8 cellular contexts compared by ENCODE assay signal in genomic region chr12:16349132-16349463, GRCh38. TPM values are rescaled to one million over a fixed set of nuclear protein-coding genes. Genes with fewer than 3 reads are reported as not detected.
DNase-seq lines count a peak whose midpoint lies in the region; ATAC-seq, FAIRE-seq and TF ChIP-seq lines count a peak whose summit lies in the region.

No MANE protein-coding gene starts in this region.

- no peak overlapping the region for H3K4me3 Mint-ChIP-seq in immature natural killer cell

- H3K27ac ChIP-seq in GM12878 (ENCODE audit: control insufficient read depth, insufficient read depth) (no peak overlapping the region), tibial artery (no peak overlapping the region)

- in situ Hi-C loops in GM12878 (cut with MboI), result no loop called here

- POLR2A ChIA-PET in GM12878 (lab: Charles Lee), result interaction anchor here (0.7 kb wide), 1 partner anchor 101 kb away, joined by 3 read pairs; no protein-coding TSS in a partner anchor

- 0% methylated on average over 3 of the region's 3 CpGs for WGBS in GM12878 (ENCODE audit: insufficient coverage, insufficient replicate concordance, low lambda C conversion rate, missing lambda C conversion rate)

- no peaks in the 10 kb centered on the region for H3K4me1 ChIP-seq in GM12878 (ENCODE audit: control insufficient read depth, insufficient read depth, low read length)
- peaks cover 0 to 7% (median 0%) of the 10 kb centered on the region in 4 donors for H3K4me1 ChIP-seq in tibial artery

- no peak for TF ChIP-seq RAD21 in GM12878 (IDR thresholded peaks at IDR 0.05; ENCODE audit: insufficient read depth, low read depth, low read length)

- no peak for TF ChIP-seq CTCF in GM12878 (IDR thresholded peaks at IDR 0.05 in 2 of 3, conservative IDR thresholded peaks at IDR 0.05 in 1 of 3; ENCODE audit: control insufficient read depth in 2 of 3, extremely low read depth in 1 of 3, insufficient read depth in 1 of 3, low read depth in 3 of 3, low read length in 3 of 3)
- no peak for TF ChIP-seq CTCF in tibial artery (IDR thresholded peaks at IDR 0.05)

- H3K27me3 Mint-ChIP-seq in immature natural killer cell (ENCODE audit: low read depth in 3 of 3), result peaks cover 0 to 5% (median 3%) of the 10 kb centered on the region in 3 donors

- intact Hi-C loops in GM12878 (cut with micrococcal nuclease; ENCODE audit: unreplicated experiment), result no loop called here
- intact Hi-C loops in tibial artery (cut with DNase I; ENCODE audit: low total_unique reads), result no loop called here

- peaks cover 0 to 5% of the 10 kb centered on the region in 2 donors for H3K4me1 Mint-ChIP-seq in immature natural killer cell

- no peak for TF ChIP-seq POLR2A in GM12878 (IDR thresholded peaks at IDR 0.05; ENCODE audit: low read depth, low read length)

- H3K4me2 ChIP-seq in GM12878 (ENCODE audit: control insufficient read depth, insufficient read depth), result no peak overlapping the region

- no peak overlapping the region for H3K27ac Mint-ChIP-seq in immature natural killer cell

- RAD21 ChIA-PET in GM12878 (lab: Charles Lee; ENCODE audit: unreplicated experiment), result interaction anchor here (0.7 to 1.4 kb wide), 2 partner anchors 23 to 1102 kb away, joined by 3 read pairs; no protein-coding TSS in a partner anchor

- ATAC-seq in HG03159 (IDR thresholded peaks at IDR 0.05; ENCODE audit: unreplicated experiment), result peak; percentile 22
- ATAC-seq in GM12878, result peak; percentile 39

- H3K9me3 ChIP-seq in GM12878 (replicated peaks; ENCODE audit: control insufficient read depth, insufficient read depth, low read length) (no peaks in the 10 kb centered on the region), tibial artery (no peaks in the 10 kb centered on the region)

- no TSS peak for BruUV-seq in GM12878 (replicated peaks; lab: Mats Ljungman, UMichigan)

- no peaks in the 10 kb centered on the region for H3K36me3 Mint-ChIP-seq in immature natural killer cell

- H3K27me3 ChIP-seq in GM12878 (replicated peaks in 1 of 2; ENCODE audit: control insufficient read depth in 2 of 2, insufficient read depth in 2 of 2, low read length in 1 of 2), result no peaks in the 10 kb centered on the region
- H3K27me3 ChIP-seq in tibial artery, result peaks cover 0 to 3% of the 10 kb centered on the region in 2 donors

- H2AFZ ChIP-seq in GM12878 (ENCODE audit: control insufficient read depth, low read depth, low read length), result 0 out of 2 replicates have a peak overlapping the region, but pooled peaks have one; percentile 17

- H3K9me3 Mint-ChIP-seq in immature natural killer cell, result peaks cover 4 to 15% (median 7%) of the 10 kb centered on the region in 6 donors

- no peak overlapping the region for H3K4me3 ChIP-seq in GM12878
- no peak overlapping the region for H3K4me3 ChIP-seq in tibial artery

- peak; percentile 88 for DNase-seq in EL
- DNase-seq in GM12878 (ENCODE audit: low read depth, low spot score), result no peak
- peak; percentile 97 for DNase-seq in iris pigment epithelial cell (ENCODE audit: low read depth)
- peak; percentile 82 to 83 for DNase-seq in tibial artery
- DNase-seq in superior temporal gyrus (ENCODE audit: extremely low spot score), result no peak
- no peak for DNase-seq in T-helper 2 cell
- DNase-seq in immature natural killer cell, result no peak

- no peak overlapping the region for H3K9ac ChIP-seq in GM12878 (ENCODE audit: control insufficient read depth, insufficient read depth, low read length)

- H3K36me3 ChIP-seq in GM12878 (ENCODE audit: control insufficient read depth in 2 of 2, insufficient read depth in 2 of 2, low read length in 1 of 2) (no peaks in the 10 kb centered on the region), tibial artery (no peaks in the 10 kb centered on the region)

- no peak for TF ChIP-seq EP300 in GM12878 (IDR thresholded peaks at IDR 0.05; ENCODE audit: borderline replicate concordance in 1 of 2, control insufficient read depth in 1 of 2, low read depth in 2 of 2, low read length in 2 of 2)

- H4K20me1 ChIP-seq in GM12878 (ENCODE audit: control insufficient read depth, insufficient read depth), result no peaks in the 10 kb centered on the region

- CTCF ChIA-PET in GM12878 (lab: Yijun Ruan, JAX), result interaction anchor here (4.4 kb wide), 1 partner anchor 12 kb away, joined by 24 read pairs; no protein-coding TSS in a partner anchor

- SMC1A ChIA-PET in GM12878 (lab: Charles Lee; ENCODE audit: uncharacterized antibody, unreplicated experiment), result no interaction called here

- no peak for FAIRE-seq in GM12878 (lab: Jason Lieb, UNC)

- H3K79me2 ChIP-seq in GM12878 (ENCODE audit: control insufficient read depth, insufficient read depth, low read length), result no peaks in the 10 kb centered on the region

TF ChIP-seq in GM12878, 131 proteins besides CTCF, POLR2A, EP300 and RAD21 (continues in another document):
- TF ChIP-seq EED (IDR thresholded peaks at IDR 0.05; ENCODE audit: low read depth) (peak; percentile 24; the same call in 1 of the 2 replicates), E2F4 (IDR thresholded peaks at IDR 0.05; ENCODE audit: low read depth, low read length) (no peak), CREM (IDR thresholded peaks at IDR 0.05; ENCODE audit: low read depth) (no peak), PKNOX1 (IDR thresholded peaks at IDR 0.05) (no peak), ESRRA (IDR thresholded peaks at IDR 0.05; ENCODE audit: low read length) (no peak), SRF (IDR thresholded peaks at IDR 0.05; ENCODE audit: low read depth in 2 of 2, low read length in 2 of 2) (0 out of 4 replicates have a peak, but pooled peaks of 1 of the 2 experiments have one; percentile 17), MTA2 (IDR thresholded peaks at IDR 0.05; ENCODE audit: low read depth) (no peak), ZBED1 (IDR thresholded peaks at IDR 0.05; ENCODE audit: borderline replicate concordance) (no peak), ZSCAN29 (IDR thresholded peaks at IDR 0.05) (no peak), RFX5 (IDR thresholded peaks at IDR 0.05; ENCODE audit: low read depth, low read length) (no peak), ZNF217 (IDR thresholded peaks at IDR 0.05) (no peak), SMAD5 (IDR thresholded peaks at IDR 0.05; ENCODE audit: low read depth) (no peak), BHLHE40 (IDR thresholded peaks at IDR 0.05; ENCODE audit: borderline replicate concordance in 1 of 2, low read depth in 2 of 2, low read length in 1 of 2) (no peak), JUNB (IDR thresholded peaks at IDR 0.05) (0 out of 2 replicates have a peak, but pooled peaks have one; percentile 15), CEBPB (IDR thresholded peaks at IDR 0.05; ENCODE audit: borderline replicate concordance in 1 of 2, low read depth in 2 of 2, low read length in 2 of 2) (no peak), JUND (IDR thresholded peaks at IDR 0.05; ENCODE audit: low read depth, low read length) (no peak), IKZF1 (conservative IDR thresholded peaks at IDR 0.05) (no peak), GATAD2B (conservative IDR thresholded peaks at IDR 0.05; ENCODE audit: low read depth) (no peak)

RNA-seq across cellular contexts. Expression of gene MGST1, which starts 1.7 kb away (rescaled TPM):
- 3.3 and 3.5 TPM in 2 replicates for total RNA-seq in GM12878 (2013; cell fraction: nucleolus; rRNA removed)
- total RNA-seq in GM12878 (2014; rRNA removed), result 22.5 and 26.9 TPM in 2 replicates
- total RNA-seq in GM12878 (2014; rRNA removed; fragmentation: Illumina TruSeq; extraction: Trizol), result 49.9 and 50.4 TPM in 2 replicates
- 67.0 and 71.3 TPM in 2 replicates for total RNA-seq in GM12878 (2021)
- 35.6 TPM for polyA plus RNA-seq in GM12878 (2011; ENCODE audit: low read depth)
- polyA plus RNA-seq in GM12878 (2011; rRNA removed), result 142 and 161 TPM in 2 replicates
- polyA plus RNA-seq in GM12878 (2011; cell fraction: cytosol; rRNA removed), result 83.5 and 114 TPM in 2 replicates
- 35.8 and 37.7 TPM in 2 replicates for polyA plus RNA-seq in GM12878 (2011; cell fraction: nucleus; rRNA removed)
- 12.1 and 14.8 TPM in 2 replicates for polyA plus RNA-seq in GM12878 (2012)
- 183 and 267 TPM in 2 replicates for polyA plus RNA-seq in GM12878 (2014; fragmentation: Illumina TruSeq; extraction: Trizol)
- 100 to 1,000 TPM; 219 to 237 TPM for polyA plus RNA-seq in GM12878 (2014; fragmentation: Nextera tagmentation; extraction: Ambion mirVana)
- polyA plus RNA-seq in GM12878 (2014; rRNA removed), result 88.1 and 91.7 TPM in 2 replicates
- 100 to 1,000 TPM; 222 to 236 TPM for polyA plus RNA-seq in GM12878 (2016; fragmentation: Nextera tagmentation; extraction: Ambion mirVana)
- polyA minus RNA-seq in GM12878 (2011; rRNA and poly(A)+ RNA removed), result 36.6 and 58.4 TPM in 2 replicates
- 34.3 and 40.9 TPM in 2 replicates for polyA minus RNA-seq in GM12878 (2011; cell fraction: cytosol; rRNA and poly(A)+ RNA removed)
- 25.1 and 32.1 TPM in 2 replicates for polyA minus RNA-seq in GM12878 (2011; cell fraction: nucleus; rRNA and poly(A)+ RNA removed)
- polyA plus RNA-seq in immature natural killer cell, result 1 to 10 TPM in 2 of 3 donors, under 1 TPM in 1; 0.63 to 9.1 (median 3.5) TPM

Comparison
In these comparisons a context has a peak if more than half of its experiments do, and no peak if none do; other contexts are left out.
1. DNase-seq: peak in EL (single experiment), iris pigment epithelial cell (single experiment) and tibial artery (2 of 2); none in GM12878 (single experiment), superior temporal gyrus (single experiment), T-helper 2 cell (0 of 5) and immature natural killer cell (0 of 3).